Comparison of ENCODE assay signal across 19 cellular contexts in the genomic region with DNA sequence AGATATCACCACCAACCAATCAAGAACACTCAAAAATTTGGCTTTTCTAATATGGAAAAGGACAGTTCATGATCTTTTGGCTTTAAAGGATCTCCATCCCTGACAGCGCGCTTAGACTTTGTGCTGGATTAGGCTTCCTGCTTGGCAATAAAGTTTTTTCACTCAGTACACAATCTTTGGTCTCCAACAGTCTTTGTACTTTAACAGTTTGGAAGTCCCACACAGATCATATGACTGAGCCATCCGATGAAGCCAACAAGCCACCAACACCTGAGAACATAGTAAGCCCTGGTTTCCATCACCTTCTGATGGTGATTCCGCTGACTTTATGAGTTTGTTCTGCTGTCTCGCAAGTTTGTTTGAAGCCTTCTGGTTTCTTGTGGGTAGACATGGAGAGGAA. TPM values are rescaled to one million over a fixed set of nuclear protein-coding genes. Genes with fewer than 3 reads are reported as not detected.
DNase-seq lines count a peak whose midpoint lies in the region; ATAC-seq and TF ChIP-seq lines count a peak whose summit lies in the region.
"Had no signal": no experiment of that assay in that cellular context is flagged by ENCODE, and none has a peak within 500 bp of the region (broad histone marks: within the 10 kb centered on the region; RNA-seq: fewer than 3 reads in every experiment).

No MANE protein-coding gene starts in this region.

- peak; percentile 81 for ATAC-seq in left colon
- ATAC-seq in stimulated activated naive CD8-positive, alpha-beta T cell treated with anti-CD3 and anti-CD28 coated beads, Interleukin-15, amount 100 ng/mL, for 72 hours: peak; percentile 63
- no peak for ATAC-seq in GM21390 (IDR thresholded peaks at IDR 0.05; ENCODE audit: unreplicated experiment)

- no peak for TF ChIP-seq POLR2A in breast epithelium (IDR thresholded peaks at IDR 0.05)

- no peak for DNase-seq in MCF 10A (ENCODE audit: unreplicated experiment)
- DNase-seq in breast epithelium (ENCODE audit: low spot score in 2 of 2): no peak
- DNase-seq in activated T-helper 1 cell treated with anti-CD3 and anti-CD28 coated beads, Interleukin-12 subunit alpha, Interleukin-12 subunit beta, Interleukin-2, Interleukin-4 antibody, amounts not matched to agents 30 ng/mL and 10 ng/mL and 1 ng/mL, durations not matched to agents 14 hours and 24 hours and 36 hours (ENCODE audit: low spot score): no peak
- no peak for DNase-seq in left colon
- no peak for DNase-seq in stimulated activated naive CD8-positive, alpha-beta T cell treated with anti-CD3 and anti-CD28 coated beads, Interleukin-15, amount 100 ng/mL, for 72 hours
- no peak for DNase-seq in glutamatergic neuron
- DNase-seq: colonic mucosa, EL, endodermal cell, KBM-7, NCI-H1436, NCI-H510A treated with DMSO at 0.1 percent for 48 hours, RPMI8226, sigmoid colon, WERI-Rb-1 had no signal

- H3K4me1 ChIP-seq in breast epithelium: no peaks in the 10 kb centered on the region
- H3K4me1 ChIP-seq: colonic mucosa had no signal

- no peak for TF ChIP-seq CTCF in MCF 10A (IDR thresholded peaks at IDR 0.05; ENCODE audit: unreplicated experiment)
- no peak for TF ChIP-seq CTCF in breast epithelium (IDR thresholded peaks at IDR 0.05)
- TF ChIP-seq CTCF in glutamatergic neuron (IDR thresholded peaks at IDR 0.05; ENCODE audit: partially characterized antibody, unreplicated experiment): no peak

- no peaks in the 10 kb centered on the region for H3K27me3 Mint-ChIP-seq in MCF 10A (ENCODE audit: insufficient read depth, unreplicated experiment)
- H3K27me3 Mint-ChIP-seq in activated T-helper 1 cell treated with anti-CD3 and anti-CD28 coated beads, Interleukin-12 subunit alpha, Interleukin-12 subunit beta, Interleukin-2, Interleukin-4 antibody, amounts not matched to agents 30 ng/mL and 10 ng/mL and 1 ng/mL, durations not matched to agents 14 hours and 24 hours and 36 hours (ENCODE audit: insufficient read depth): peaks cover 2% of the 10 kb centered on the region
- H3K27me3 Mint-ChIP-seq in stimulated activated naive CD8-positive, alpha-beta T cell treated with anti-CD3 and anti-CD28 coated beads, Interleukin-15, amount 100 ng/mL, for 72 hours: no peaks in the 10 kb centered on the region
- no peaks in the 10 kb centered on the region for H3K27me3 Mint-ChIP-seq in glutamatergic neuron (ENCODE audit: unreplicated experiment)

- H3K4me3 Mint-ChIP-seq in MCF 10A (ENCODE audit: unreplicated experiment): no peak overlapping the region
- H3K4me3 Mint-ChIP-seq in activated T-helper 1 cell treated with anti-CD3 and anti-CD28 coated beads, Interleukin-12 subunit alpha, Interleukin-12 subunit beta, Interleukin-2, Interleukin-4 antibody, amounts not matched to agents 30 ng/mL and 10 ng/mL and 1 ng/mL, durations not matched to agents 14 hours and 24 hours and 36 hours: no peak overlapping the region
- peak overlapping the region; percentile 34 to 53 for H3K4me3 Mint-ChIP-seq in stimulated activated naive CD8-positive, alpha-beta T cell treated with anti-CD3 and anti-CD28 coated beads, Interleukin-15, amount 100 ng/mL, for 72 hours
- no peak overlapping the region for H3K4me3 Mint-ChIP-seq in glutamatergic neuron (ENCODE audit: unreplicated experiment)
- H3K4me3 Mint-ChIP-seq: endodermal cell, mesothelial cell of epicardium had no signal

- H3K36me3 ChIP-seq in breast epithelium: no peaks in the 10 kb centered on the region
- H3K36me3 ChIP-seq: colonic mucosa, sigmoid colon, vagina, WERI-Rb-1 had no signal

- H3K27ac Mint-ChIP-seq in MCF 10A (ENCODE audit: low read depth, unreplicated experiment): peak overlapping the region; percentile 21
- H3K27ac Mint-ChIP-seq in activated T-helper 1 cell treated with anti-CD3 and anti-CD28 coated beads, Interleukin-12 subunit alpha, Interleukin-12 subunit beta, Interleukin-2, Interleukin-4 antibody, amounts not matched to agents 30 ng/mL and 10 ng/mL and 1 ng/mL, durations not matched to agents 14 hours and 24 hours and 36 hours: peak overlapping the region; percentile 9
- H3K27ac Mint-ChIP-seq in stimulated activated naive CD8-positive, alpha-beta T cell treated with anti-CD3 and anti-CD28 coated beads, Interleukin-15, amount 100 ng/mL, for 72 hours: no peak overlapping the region
- no peak overlapping the region for H3K27ac Mint-ChIP-seq in glutamatergic neuron (ENCODE audit: unreplicated experiment)
- H3K27ac Mint-ChIP-seq: endodermal cell, mesothelial cell of epicardium had no signal

- H3K9me3 Mint-ChIP-seq in MCF 10A (ENCODE audit: unreplicated experiment) (no peaks in the 10 kb centered on the region), glutamatergic neuron (ENCODE audit: unreplicated experiment) (no peaks in the 10 kb centered on the region)
- no peaks in the 10 kb centered on the region for H3K9me3 Mint-ChIP-seq in activated T-helper 1 cell treated with anti-CD3 and anti-CD28 coated beads, Interleukin-12 subunit alpha, Interleukin-12 subunit beta, Interleukin-2, Interleukin-4 antibody, amounts not matched to agents 30 ng/mL and 10 ng/mL and 1 ng/mL, durations not matched to agents 14 hours and 24 hours and 36 hours
- H3K9me3 Mint-ChIP-seq in stimulated activated naive CD8-positive, alpha-beta T cell treated with anti-CD3 and anti-CD28 coated beads, Interleukin-15, amount 100 ng/mL, for 72 hours: no peaks in the 10 kb centered on the region
- H3K9me3 Mint-ChIP-seq: endodermal cell, mesothelial cell of epicardium had no signal

- H3K27me3 ChIP-seq in breast epithelium: no peaks in the 10 kb centered on the region
- H3K27me3 ChIP-seq: colonic mucosa, sigmoid colon, vagina had no signal

- H3K36me3 Mint-ChIP-seq in MCF 10A (ENCODE audit: insufficient read depth, unreplicated experiment) (peaks cover 13% of the 10 kb centered on the region), glutamatergic neuron (ENCODE audit: unreplicated experiment) (no peaks in the 10 kb centered on the region)
- H3K36me3 Mint-ChIP-seq in activated T-helper 1 cell treated with anti-CD3 and anti-CD28 coated beads, Interleukin-12 subunit alpha, Interleukin-12 subunit beta, Interleukin-2, Interleukin-4 antibody, amounts not matched to agents 30 ng/mL and 10 ng/mL and 1 ng/mL, durations not matched to agents 14 hours and 24 hours and 36 hours (ENCODE audit: low read depth): peaks cover 1% of the 10 kb centered on the region
- H3K36me3 Mint-ChIP-seq: mesothelial cell of epicardium had no signal

- H3K4me3 ChIP-seq in breast epithelium: no peak overlapping the region
- H3K4me3 ChIP-seq: colonic mucosa, sigmoid colon, SK-N-MC, vagina had no signal

- H3K27ac ChIP-seq in breast epithelium: no peak overlapping the region
- H3K27ac ChIP-seq: colonic mucosa, sigmoid colon, SK-N-MC, vagina, WERI-Rb-1 had no signal

- peaks cover 40% of the 10 kb centered on the region for H3K4me1 Mint-ChIP-seq in MCF 10A (ENCODE audit: insufficient read depth, unreplicated experiment)
- peaks cover 20% of the 10 kb centered on the region for H3K4me1 Mint-ChIP-seq in activated T-helper 1 cell treated with anti-CD3 and anti-CD28 coated beads, Interleukin-12 subunit alpha, Interleukin-12 subunit beta, Interleukin-2, Interleukin-4 antibody, amounts not matched to agents 30 ng/mL and 10 ng/mL and 1 ng/mL, durations not matched to agents 14 hours and 24 hours and 36 hours (ENCODE audit: low read depth)
- peaks cover 68% of the 10 kb centered on the region for H3K4me1 Mint-ChIP-seq in stimulated activated naive CD8-positive, alpha-beta T cell treated with anti-CD3 and anti-CD28 coated beads, Interleukin-15, amount 100 ng/mL, for 72 hours
- no peaks in the 10 kb centered on the region for H3K4me1 Mint-ChIP-seq in glutamatergic neuron (ENCODE audit: low read depth, unreplicated experiment)

- H3K9me3 ChIP-seq in breast epithelium: no peaks in the 10 kb centered on the region
- H3K9me3 ChIP-seq: colonic mucosa, sigmoid colon, vagina had no signal

- BruUV-seq in MCF 10A (replicated peaks; lab: Mats Ljungman, UMichigan): no TSS peak

- CTCF ChIA-PET in MCF 10A (lab: Yijun Ruan, JAX): no interaction called here

- POLR2A ChIA-PET in MCF 10A (lab: Yijun Ruan, JAX): no interaction called here

- intact Hi-C loops in MCF 10A (cut with micrococcal nuclease) (no loop called here), breast epithelium (cut with DNase I; ENCODE audit: low total_unique reads) (no loop called here), left colon (cut with DNase I, micrococcal nuclease) (no loop called here)
- intact Hi-C loops in activated T-helper 1 cell treated with anti-CD3 and anti-CD28 coated beads, Interleukin-12 subunit alpha, Interleukin-12 subunit beta, Interleukin-2, Interleukin-4 antibody, amounts not matched to agents 30 ng/mL and 10 ng/mL and 1 ng/mL, durations not matched to agents 14 hours and 24 hours and 36 hours (cut with micrococcal nuclease): loop anchor here (1.0 kb wide), 1 partner anchor 9 kb away; no protein-coding TSS in a partner anchor

RNA-seq across cellular contexts. Expression of gene SMURF2, which starts 34.3 kb away (rescaled TPM):
- total RNA-seq in MCF 10A (2022) (49.2 and 55.8 TPM in 2 replicates), breast epithelium (10 to 100 TPM; 27.2 to 48.3 (median 28.6) TPM), left colon (10 to 100 TPM; 14.1 to 20.0 TPM), glutamatergic neuron (ENCODE audit: unreplicated experiment) (33.3 TPM)
- 10.8 and 11.1 TPM in 2 replicates for total RNA-seq in activated T-helper 1 cell treated with anti-CD3 and anti-CD28 coated beads, Interleukin-12 subunit alpha, Interleukin-12 subunit beta, Interleukin-2, Interleukin-4 antibody, amounts not matched to agents 30 ng/mL and 10 ng/mL and 1 ng/mL, durations not matched to agents 14 hours and 24 hours and 36 hours

Comparison
In these comparisons a context has a peak if more than half of its experiments do, and no peak if none do; other contexts are left out.
1. H3K27ac Mint-ChIP-seq: peak in MCF 10A (single experiment) and activated T-helper 1 cell treated with anti-CD3 and anti-CD28 coated beads, Interleukin-12 subunit alpha, Interleukin-12 subunit beta, Interleukin-2, Interleukin-4 antibody, amounts not matched to agents 30 ng/mL and 10 ng/mL and 1 ng/mL, durations not matched to agents 14 hours and 24 hours and 36 hours (single experiment); none in stimulated activated naive CD8-positive, alpha-beta T cell treated with anti-CD3 and anti-CD28 coated beads, Interleukin-15, amount 100 ng/mL, for 72 hours (0 of 2) and glutamatergic neuron (single experiment).
2. H3K4me3 Mint-ChIP-seq: peak in stimulated activated naive CD8-positive, alpha-beta T cell treated with anti-CD3 and anti-CD28 coated beads, Interleukin-15, amount 100 ng/mL, for 72 hours (2 of 2); none in MCF 10A (single experiment), activated T-helper 1 cell treated with anti-CD3 and anti-CD28 coated beads, Interleukin-12 subunit alpha, Interleukin-12 subunit beta, Interleukin-2, Interleukin-4 antibody, amounts not matched to agents 30 ng/mL and 10 ng/mL and 1 ng/mL, durations not matched to agents 14 hours and 24 hours and 36 hours (single experiment) and glutamatergic neuron (single experiment).